In genomic region chr6:166162599-166163342, GRCh38 we compare ENCODE assay signal across 1 cellular context.
TF ChIP-seq lines count a peak whose summit lies in the region.

No MANE protein-coding gene starts in this region.

TF ChIP-seq in GM12878, 131 proteins besides CTCF, POLR2A, EP300 and RAD21 (continued from another document):
- TF ChIP-seq REST (IDR thresholded peaks at IDR 0.05; ENCODE audit: low read depth, low read length): no peak
- TF ChIP-seq PAX5 (IDR thresholded peaks at IDR 0.05; ENCODE audit: borderline replicate concordance, low read depth, low read length): peak; percentile 33; the same call in 1 of the 2 replicates
- TF ChIP-seq PML (IDR thresholded peaks at IDR 0.05; ENCODE audit: low read length): no peak
- TF ChIP-seq, protein P1, sequence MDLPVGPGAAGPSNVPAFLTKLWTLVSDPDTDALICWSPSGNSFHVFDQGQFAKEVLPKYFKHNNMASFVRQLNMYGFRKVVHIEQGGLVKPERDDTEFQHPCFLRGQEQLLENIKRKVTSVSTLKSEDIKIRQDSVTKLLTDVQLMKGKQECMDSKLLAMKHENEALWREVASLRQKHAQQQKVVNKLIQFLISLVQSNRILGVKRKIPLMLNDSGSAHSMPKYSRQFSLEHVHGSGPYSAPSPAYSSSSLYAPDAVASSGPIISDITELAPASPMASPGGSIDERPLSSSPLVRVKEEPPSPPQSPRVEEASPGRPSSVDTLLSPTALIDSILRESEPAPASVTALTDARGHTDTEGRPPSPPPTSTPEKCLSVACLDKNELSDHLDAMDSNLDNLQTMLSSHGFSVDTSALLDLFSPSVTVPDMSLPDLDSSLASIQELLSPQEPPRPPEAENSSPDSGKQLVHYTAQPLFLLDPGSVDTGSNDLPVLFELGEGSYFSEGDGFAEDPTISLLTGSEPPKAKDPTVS (IDR thresholded peaks at IDR 0.05; ENCODE audit: low read depth, low read length): no peak
- no peak for TF ChIP-seq CBFB (IDR thresholded peaks at IDR 0.05; ENCODE audit: low read depth)
- no peak for TF ChIP-seq NR2F1 (conservative IDR thresholded peaks at IDR 0.05)
- no peak for TF ChIP-seq TCF12 (IDR thresholded peaks at IDR 0.05; ENCODE audit: low read depth, low read length)
- TF ChIP-seq, protein P2, sequence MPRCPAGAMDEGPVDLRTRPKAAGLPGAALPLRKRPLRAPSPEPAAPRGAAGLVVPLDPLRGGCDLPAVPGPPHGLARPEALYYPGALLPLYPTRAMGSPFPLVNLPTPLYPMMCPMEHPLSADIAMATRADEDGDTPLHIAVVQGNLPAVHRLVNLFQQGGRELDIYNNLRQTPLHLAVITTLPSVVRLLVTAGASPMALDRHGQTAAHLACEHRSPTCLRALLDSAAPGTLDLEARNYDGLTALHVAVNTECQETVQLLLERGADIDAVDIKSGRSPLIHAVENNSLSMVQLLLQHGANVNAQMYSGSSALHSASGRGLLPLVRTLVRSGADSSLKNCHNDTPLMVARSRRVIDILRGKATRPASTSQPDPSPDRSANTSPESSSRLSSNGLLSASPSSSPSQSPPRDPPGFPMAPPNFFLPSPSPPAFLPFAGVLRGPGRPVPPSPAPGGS (IDR thresholded peaks at IDR 0.05; ENCODE audit: borderline replicate concordance, insufficient read depth, low read depth, low read length, poor library complexity, severe bottlenecking): peak; percentile 57
- TF ChIP-seq, protein P3, sequence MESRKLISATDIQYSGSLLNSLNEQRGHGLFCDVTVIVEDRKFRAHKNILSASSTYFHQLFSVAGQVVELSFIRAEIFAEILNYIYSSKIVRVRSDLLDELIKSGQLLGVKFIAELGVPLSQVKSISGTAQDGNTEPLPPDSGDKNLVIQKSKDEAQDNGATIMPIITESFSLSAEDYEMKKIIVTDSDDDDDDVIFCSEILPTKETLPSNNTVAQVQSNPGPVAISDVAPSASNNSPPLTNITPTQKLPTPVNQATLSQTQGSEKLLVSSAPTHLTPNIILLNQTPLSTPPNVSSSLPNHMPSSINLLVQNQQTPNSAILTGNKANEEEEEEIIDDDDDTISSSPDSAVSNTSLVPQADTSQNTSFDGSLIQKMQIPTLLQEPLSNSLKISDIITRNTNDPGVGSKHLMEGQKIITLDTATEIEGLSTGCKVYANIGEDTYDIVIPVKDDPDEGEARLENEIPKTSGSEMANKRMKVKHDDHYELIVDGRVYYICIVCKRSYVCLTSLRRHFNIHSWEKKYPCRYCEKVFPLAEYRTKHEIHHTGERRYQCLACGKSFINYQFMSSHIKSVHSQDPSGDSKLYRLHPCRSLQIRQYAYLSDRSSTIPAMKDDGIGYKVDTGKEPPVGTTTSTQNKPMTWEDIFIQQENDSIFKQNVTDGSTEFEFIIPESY (IDR thresholded peaks at IDR 0.05): no peak
- no peak for TF ChIP-seq STAT3 (IDR thresholded peaks at IDR 0.05; ENCODE audit: low read depth, low read length)
